In the genomic region with DNA sequence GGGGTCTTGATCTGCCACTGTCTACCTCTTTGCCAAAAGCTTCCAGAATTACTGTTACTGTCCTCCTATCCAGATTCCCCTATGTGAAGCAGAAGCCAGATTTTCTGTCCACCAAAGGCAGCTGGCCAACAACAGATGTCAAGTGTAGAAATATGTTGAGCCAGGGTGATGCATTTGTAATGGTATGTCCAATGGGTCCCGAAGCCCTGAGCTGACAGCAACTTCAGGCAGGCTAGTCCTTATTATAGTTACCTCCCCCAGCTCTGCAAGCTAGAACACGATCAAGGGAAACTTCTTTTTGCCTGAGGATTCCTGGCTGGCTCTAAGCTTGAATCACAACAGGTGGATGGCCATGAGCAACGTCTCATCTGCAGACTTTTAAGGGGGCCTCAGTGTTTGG, we compare ENCODE assay signal across 1 cellular context.
A peak's percentile ranks its signal among the peaks of the same experiment; 100 is the strongest.
TF ChIP-seq lines count a peak whose summit lies in the region.

No MANE protein-coding gene starts in this region.

TF ChIP-seq in IMR-90, 13 proteins besides CTCF, POLR2A, EP300 and RAD21:
- peak; percentile 56 for TF ChIP-seq RCOR1 (IDR thresholded peaks at IDR 0.05; ENCODE audit: insufficient replicate concordance, low read length)
- TF ChIP-seq MAZ (IDR thresholded peaks at IDR 0.05; ENCODE audit: borderline replicate concordance, low read depth, low read length), result no peak
- 0 out of 2 replicates have a peak, but pooled peaks have one; percentile 25 for TF ChIP-seq CEBPB (IDR thresholded peaks at IDR 0.05; ENCODE audit: low read depth, low read length)
- TF ChIP-seq, protein P1, sequence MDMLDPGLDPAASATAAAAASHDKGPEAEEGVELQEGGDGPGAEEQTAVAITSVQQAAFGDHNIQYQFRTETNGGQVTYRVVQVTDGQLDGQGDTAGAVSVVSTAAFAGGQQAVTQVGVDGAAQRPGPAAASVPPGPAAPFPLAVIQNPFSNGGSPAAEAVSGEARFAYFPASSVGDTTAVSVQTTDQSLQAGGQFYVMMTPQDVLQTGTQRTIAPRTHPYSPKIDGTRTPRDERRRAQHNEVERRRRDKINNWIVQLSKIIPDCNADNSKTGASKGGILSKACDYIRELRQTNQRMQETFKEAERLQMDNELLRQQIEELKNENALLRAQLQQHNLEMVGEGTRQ (IDR thresholded peaks at IDR 0.05; ENCODE audit: low read depth, low read length), result no peak
- no peak for TF ChIP-seq CHD1 (IDR thresholded peaks at IDR 0.05; ENCODE audit: low read depth, low read length)
- TF ChIP-seq MAFK (IDR thresholded peaks at IDR 0.05; ENCODE audit: low read depth, low read length), result peak; percentile 26; the same call in 1 of the 2 replicates
